ENCODE assay signal across 9 cellular contexts in genomic region chr17:27495460-27495859, GRCh38. TPM values are rescaled to one million over a fixed set of nuclear protein-coding genes. Genes with fewer than 3 reads are reported as not detected.
DNase-seq lines count a peak whose midpoint lies in the region; ATAC-seq and TF ChIP-seq lines count a peak whose summit lies in the region.
"Had no signal": no experiment of that assay in that cellular context is flagged by ENCODE, and none has a peak within 500 bp of the region (broad histone marks: within the 10 kb centered on the region; RNA-seq: fewer than 3 reads in every experiment).

No MANE protein-coding gene starts in this region.

- H3K9me3 ChIP-seq in hepatocyte (ENCODE audit: low read depth): no peaks in the 10 kb centered on the region

- H3K27ac Mint-ChIP-seq in stimulated activated memory B cell treated with anti-CD40 and anti-IgM and Interleukin-4, amounts not matched to agents 10 μg/mL and 1 μg/mL and 100 μg/mL, for 72 hours: peak overlapping the region; percentile 81

- peaks cover 88% of the 10 kb centered on the region for H3K79me2 ChIP-seq in hepatocyte

- peak; percentile 52 for ATAC-seq in GM18511 (IDR thresholded peaks at IDR 0.05; ENCODE audit: unreplicated experiment)
- peak; percentile 78 for ATAC-seq in stimulated activated memory B cell treated with anti-CD40 and anti-IgM and Interleukin-4, amounts not matched to agents 10 μg/mL and 1 μg/mL and 100 μg/mL, for 72 hours
- ATAC-seq in HG03025 (IDR thresholded peaks at IDR 0.05; ENCODE audit: low FRiP score, unreplicated experiment): no peak
- no peak for ATAC-seq in HG02840 (IDR thresholded peaks at IDR 0.05; ENCODE audit: low FRiP score, unreplicated experiment)
- no peak for ATAC-seq in HG03108 (IDR thresholded peaks at IDR 0.05; ENCODE audit: unreplicated experiment)
- no peak for ATAC-seq in left lobe of liver
- ATAC-seq: naive thymus-derived CD8-positive, alpha-beta T cell had no signal

- no peaks in the 10 kb centered on the region for H4K20me1 ChIP-seq in hepatocyte (ENCODE audit: insufficient read depth, poor library complexity, severe bottlenecking)

- H3K27me3 ChIP-seq in hepatocyte: no peaks in the 10 kb centered on the region

- H3K27me3 Mint-ChIP-seq in stimulated activated memory B cell treated with anti-CD40 and anti-IgM and Interleukin-4, amounts not matched to agents 10 μg/mL and 1 μg/mL and 100 μg/mL, for 72 hours: no peaks in the 10 kb centered on the region
- H3K27me3 Mint-ChIP-seq: naive thymus-derived CD8-positive, alpha-beta T cell had no signal

- H3K9me3 Mint-ChIP-seq in stimulated activated memory B cell treated with anti-CD40 and anti-IgM and Interleukin-4, amounts not matched to agents 10 μg/mL and 1 μg/mL and 100 μg/mL, for 72 hours: peaks cover 5% of the 10 kb centered on the region

- H3K4me3 Mint-ChIP-seq in stimulated activated memory B cell treated with anti-CD40 and anti-IgM and Interleukin-4, amounts not matched to agents 10 μg/mL and 1 μg/mL and 100 μg/mL, for 72 hours: peak overlapping the region; percentile 12
- H3K4me3 Mint-ChIP-seq: naive thymus-derived CD8-positive, alpha-beta T cell had no signal

- no peaks in the 10 kb centered on the region for H3K9me2 ChIP-seq in hepatocyte (replicated peaks; ENCODE audit: insufficient read depth)

- H3K36me3 Mint-ChIP-seq in stimulated activated memory B cell treated with anti-CD40 and anti-IgM and Interleukin-4, amounts not matched to agents 10 μg/mL and 1 μg/mL and 100 μg/mL, for 72 hours: peaks cover 11% of the 10 kb centered on the region

- peaks cover 75% of the 10 kb centered on the region for H3K4me1 Mint-ChIP-seq in stimulated activated memory B cell treated with anti-CD40 and anti-IgM and Interleukin-4, amounts not matched to agents 10 μg/mL and 1 μg/mL and 100 μg/mL, for 72 hours

- 97% methylated on average over 6 of the region's 6 CpGs for WGBS in hepatocyte (ENCODE audit: low lambda C conversion rate, missing lambda C conversion rate)

- H3K36me3 ChIP-seq in hepatocyte (replicated peaks; ENCODE audit: insufficient read depth, low read depth): no peaks in the 10 kb centered on the region

- no peak overlapping the region for H3K4me3 ChIP-seq in hepatocyte

- peak overlapping the region; percentile 98 for H3K27ac ChIP-seq in hepatocyte

- no peak overlapping the region for H2AFZ ChIP-seq in hepatocyte

- no peak for TF ChIP-seq CTCF in hepatocyte (IDR thresholded peaks at IDR 0.05; ENCODE audit: poor library complexity)

- DNase-seq in NCI-H69 (lab: John Stamatoyannopoulos, UW) (peak; percentile 33), hepatocyte (ENCODE audit: low spot score) (no peak), left lobe of liver (ENCODE audit: low spot score) (no peak)
- DNase-seq: naive thymus-derived CD8-positive, alpha-beta T cell had no signal

- H3K4me1 ChIP-seq in hepatocyte (ENCODE audit: insufficient read depth): peaks cover 67% of the 10 kb centered on the region

- H3K4me2 ChIP-seq in hepatocyte: peak overlapping the region; percentile 73

RNA-seq across cellular contexts. Expression of gene KSR1, which starts 39.2 kb away (rescaled TPM):
- total RNA-seq in hepatocyte (19.9 and 32.6 TPM in 2 replicates), left lobe of liver (11.4 TPM)
- polyA plus RNA-seq in hepatocyte: 16.2 and 23.8 TPM in 2 replicates

Comparison
In these comparisons a context has a peak if more than half of its experiments do, and no peak if none do; other contexts are left out.
1. ATAC-seq: peak in GM18511 (single experiment) and stimulated activated memory B cell treated with anti-CD40 and anti-IgM and Interleukin-4, amounts not matched to agents 10 μg/mL and 1 μg/mL and 100 μg/mL, for 72 hours (single experiment); none in HG03025 (single experiment), HG02840 (single experiment), HG03108 (single experiment) and left lobe of liver (single experiment).